Comparison of ENCODE assay signal across 1 cellular context in genomic region chr1:12201343-12202189, GRCh38.
TF ChIP-seq lines count a peak whose summit lies in the region.

No MANE protein-coding gene starts in this region.

TF ChIP-seq in SK-N-SH, 30 proteins besides CTCF, POLR2A, EP300 and RAD21 (continued from another document):
- TF ChIP-seq, protein P1, sequence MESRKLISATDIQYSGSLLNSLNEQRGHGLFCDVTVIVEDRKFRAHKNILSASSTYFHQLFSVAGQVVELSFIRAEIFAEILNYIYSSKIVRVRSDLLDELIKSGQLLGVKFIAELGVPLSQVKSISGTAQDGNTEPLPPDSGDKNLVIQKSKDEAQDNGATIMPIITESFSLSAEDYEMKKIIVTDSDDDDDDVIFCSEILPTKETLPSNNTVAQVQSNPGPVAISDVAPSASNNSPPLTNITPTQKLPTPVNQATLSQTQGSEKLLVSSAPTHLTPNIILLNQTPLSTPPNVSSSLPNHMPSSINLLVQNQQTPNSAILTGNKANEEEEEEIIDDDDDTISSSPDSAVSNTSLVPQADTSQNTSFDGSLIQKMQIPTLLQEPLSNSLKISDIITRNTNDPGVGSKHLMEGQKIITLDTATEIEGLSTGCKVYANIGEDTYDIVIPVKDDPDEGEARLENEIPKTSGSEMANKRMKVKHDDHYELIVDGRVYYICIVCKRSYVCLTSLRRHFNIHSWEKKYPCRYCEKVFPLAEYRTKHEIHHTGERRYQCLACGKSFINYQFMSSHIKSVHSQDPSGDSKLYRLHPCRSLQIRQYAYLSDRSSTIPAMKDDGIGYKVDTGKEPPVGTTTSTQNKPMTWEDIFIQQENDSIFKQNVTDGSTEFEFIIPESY (IDR thresholded peaks at IDR 0.05; ENCODE audit: borderline replicate concordance, low read depth), result no peak
- no peak for TF ChIP-seq FOXJ3 (CRISPR knock-in tag; IDR thresholded peaks at IDR 0.05)
TF ChIP-seq in SK-N-SH: peak in this region for 0.
